Comparison of ENCODE assay signal across 15 cellular contexts in the genomic region with DNA sequence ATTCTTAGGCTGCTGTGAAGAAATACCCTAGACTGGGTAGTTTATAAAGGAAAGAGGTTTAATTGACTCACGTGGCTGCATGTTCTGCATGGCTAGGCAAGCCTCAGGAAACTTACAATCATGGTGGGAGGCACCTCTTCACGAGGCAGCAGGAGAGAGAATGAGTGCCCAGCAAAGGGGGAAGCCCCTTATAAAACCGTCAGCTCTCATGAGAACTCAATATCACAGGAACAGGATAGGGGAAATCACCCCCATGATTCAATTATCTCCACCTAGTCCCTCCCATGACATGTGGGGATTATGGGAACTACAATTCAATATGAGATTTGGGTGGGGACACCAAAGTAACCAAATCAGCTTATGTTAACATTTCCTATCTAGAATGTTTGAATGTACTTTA.
DNase-seq lines count a peak whose midpoint lies in the region; ATAC-seq lines count a peak whose summit lies in the region.
"Had no signal": no experiment of that assay in that cellular context is flagged by ENCODE, and none has a peak within 500 bp of the region (broad histone marks: within the 10 kb centered on the region; RNA-seq: fewer than 3 reads in every experiment).

No MANE protein-coding gene starts in this region.

- no peaks in the 10 kb centered on the region for H3K27me3 ChIP-seq in BLaER1
- H3K27me3 ChIP-seq in BLaER1 treated with 17β-estradiol and CSF1 and Interleukin-3, amounts not matched to agents 10 nM and 100 nM: no peaks in the 10 kb centered on the region

- in situ Hi-C loops in ACHN (cut with HindIII; ENCODE audit: low pct_ligation_motif_present, low pct_unique_long_range_greater_than_20kb, low sequenced_read_pairs): no loop called here

- H3K27ac Mint-ChIP-seq in stimulated activated effector memory CD8-positive, alpha-beta T cell treated with anti-CD3 and anti-CD28 coated beads, Interleukin-12 subunit alpha, Interleukin-12 subunit beta, amount 100 ng/mL, for 72 hours: peak overlapping the region; percentile 87
- H3K27ac Mint-ChIP-seq: B cell; CD4-positive, alpha-beta memory T cell had no signal

- H3K27ac ChIP-seq in BLaER1 (no peak overlapping the region), SK-N-MC (peak overlapping the region; percentile 76; the same call in 1 of the 2 replicates)
- peak overlapping the region in 2 of 11 experiments; percentile 15 to 64; a peak in 1 of 22 replicates for H3K27ac ChIP-seq in BLaER1 treated with 17β-estradiol and CSF1 and Interleukin-3, amounts not matched to agents 10 nM and 100 nM

- peak overlapping the region; percentile 71 for H3K4me2 ChIP-seq in BLaER1
- H3K4me2 ChIP-seq in BLaER1 treated with 17β-estradiol and CSF1 and Interleukin-3, amounts not matched to agents 10 nM and 100 nM: peak overlapping the region in 6 of 11 experiments; percentile 15 to 73 (median 60); a peak in 5 of 22 replicates

- no peak overlapping the region for H3K4me3 Mint-ChIP-seq in stimulated activated effector memory CD8-positive, alpha-beta T cell treated with anti-CD3 and anti-CD28 coated beads, Interleukin-12 subunit alpha, Interleukin-12 subunit beta, amount 100 ng/mL, for 72 hours
- H3K4me3 Mint-ChIP-seq: B cell had no signal

- peaks cover 28% of the 10 kb centered on the region for H3K4me1 ChIP-seq in BLaER1
- H3K4me1 ChIP-seq in BLaER1 treated with 17β-estradiol and CSF1 and Interleukin-3, amounts not matched to agents 10 nM and 100 nM: peaks cover 5 to 29% (median 22%) of the 10 kb centered on the region in 10 experiments; a peak in 15 of 20 replicates

- no peak for DNase-seq in SK-N-MC (ENCODE audit: low read depth, low spot score)
- no peak for DNase-seq in stimulated activated effector memory CD8-positive, alpha-beta T cell treated with anti-CD3 and anti-CD28 coated beads, Interleukin-12 subunit alpha, Interleukin-12 subunit beta, amount 100 ng/mL, for 72 hours (ENCODE audit: low spot score in 2 of 2)
- DNase-seq in ACHN: no peak
- DNase-seq: C1 segment of cervical spinal cord; CD4-positive, alpha-beta memory T cell; COR-L47; DMS153; DND-41; GOT3; H7; HCEC 1CT had no signal

- peaks cover 14% of the 10 kb centered on the region for H3K4me1 Mint-ChIP-seq in stimulated activated effector memory CD8-positive, alpha-beta T cell treated with anti-CD3 and anti-CD28 coated beads, Interleukin-12 subunit alpha, Interleukin-12 subunit beta, amount 100 ng/mL, for 72 hours
- H3K4me1 Mint-ChIP-seq: B cell had no signal

- H3K36me3 Mint-ChIP-seq in stimulated activated effector memory CD8-positive, alpha-beta T cell treated with anti-CD3 and anti-CD28 coated beads, Interleukin-12 subunit alpha, Interleukin-12 subunit beta, amount 100 ng/mL, for 72 hours: no peaks in the 10 kb centered on the region
- H3K36me3 Mint-ChIP-seq: CD4-positive, alpha-beta memory T cell had no signal

- H4K20me1 ChIP-seq in BLaER1: no peaks in the 10 kb centered on the region
- H4K20me1 ChIP-seq in BLaER1 treated with 17β-estradiol and CSF1 and Interleukin-3, amounts not matched to agents 10 nM and 100 nM: no peaks in the 10 kb centered on the region

- peaks cover 14% of the 10 kb centered on the region for H3K9me3 Mint-ChIP-seq in stimulated activated effector memory CD8-positive, alpha-beta T cell treated with anti-CD3 and anti-CD28 coated beads, Interleukin-12 subunit alpha, Interleukin-12 subunit beta, amount 100 ng/mL, for 72 hours

- peak; percentile 60 for ATAC-seq in stimulated activated effector memory CD8-positive, alpha-beta T cell treated with anti-CD3 and anti-CD28 coated beads, Interleukin-12 subunit alpha, Interleukin-12 subunit beta, amount 100 ng/mL, for 72 hours
- ATAC-seq in HG02678 (IDR thresholded peaks at IDR 0.05; ENCODE audit: unreplicated experiment): no peak

- H3K36me3 ChIP-seq in BLaER1: no peaks in the 10 kb centered on the region
- H3K36me3 ChIP-seq in BLaER1 treated with 17β-estradiol and CSF1 and Interleukin-3, amounts not matched to agents 10 nM and 100 nM: no peaks in the 10 kb centered on the region
- no peaks in the 10 kb centered on the region for H3K36me3 ChIP-seq in SK-N-MC (ENCODE audit: insufficient read depth, low read length)

- H3K4me3 ChIP-seq in BLaER1 (no peak overlapping the region), SK-N-MC (no peak overlapping the region)
- H3K4me3 ChIP-seq in BLaER1 treated with 17β-estradiol and CSF1 and Interleukin-3, amounts not matched to agents 10 nM and 100 nM: no peak overlapping the region

- H3K9ac ChIP-seq in BLaER1: no peak overlapping the region
- H3K9ac ChIP-seq in BLaER1 treated with 17β-estradiol and CSF1 and Interleukin-3, amounts not matched to agents 10 nM and 100 nM: no peak overlapping the region
- H3K9ac ChIP-seq in SK-N-MC (ENCODE audit: insufficient read length): no peak overlapping the region

- peaks cover 6% of the 10 kb centered on the region for H3K9me3 ChIP-seq in BLaER1
- H3K9me3 ChIP-seq in BLaER1 treated with 17β-estradiol and CSF1 and Interleukin-3, amounts not matched to agents 10 nM and 100 nM (replicated peaks in 1 of 11): peaks cover 4 to 14% (median 7%) of the 10 kb centered on the region in 11 experiments; a peak in 17 of 22 replicates
- no peaks in the 10 kb centered on the region; the same call in 1 of the 2 replicates for H3K9me3 ChIP-seq in SK-N-MC (ENCODE audit: low read depth, low read length)
